2 cellular contexts compared by ENCODE assay signal in genomic region chr6:106989737-106990136, GRCh38. TPM values are rescaled to one million over a fixed set of nuclear protein-coding genes. Genes with fewer than 3 reads are reported as not detected.
"Had no signal": no experiment of that assay in that cellular context is flagged by ENCODE, and none has a peak within 500 bp of the region (broad histone marks: within the 10 kb centered on the region; RNA-seq: fewer than 3 reads in every experiment).

No MANE protein-coding gene starts in this region.

RNA-seq across cellular contexts. Expression of gene CD24, which starts 15.2 kb away (rescaled TPM):
- total RNA-seq: activated CD8-positive, alpha-beta T cell treated with anti-CD3 and anti-CD28 coated beads, Interleukin-2, amount 10 ng/mL, durations not matched to agents 7 days and 5 days; ascending aorta had no signal

RNA-seq across cellular contexts. Expression of gene MTRES1, which starts 38.3 kb away (rescaled TPM):
- total RNA-seq: ascending aorta had no signal
